In the genomic region with DNA sequence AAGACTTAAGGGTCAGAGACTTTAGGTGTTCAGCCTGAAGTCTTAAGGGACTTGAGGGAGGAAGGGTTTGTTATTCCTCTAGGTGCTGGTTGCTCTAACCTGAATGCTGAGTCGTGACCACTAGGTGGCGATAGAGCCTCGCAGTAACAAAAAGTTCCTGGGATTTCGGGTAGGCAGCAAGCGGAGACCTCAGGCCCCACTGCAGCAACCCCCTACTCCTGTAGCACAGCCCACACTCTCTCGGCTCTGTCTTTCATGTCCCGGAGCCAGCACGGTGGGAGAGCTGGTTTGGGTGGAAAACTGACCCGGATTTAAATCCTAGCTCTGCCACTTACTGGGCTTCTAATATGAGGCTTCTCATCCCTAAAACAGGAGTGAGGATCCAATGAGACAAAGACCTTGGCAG, we compare ENCODE assay signal across 9 cellular contexts.
DNase-seq lines count a peak whose midpoint lies in the region; ATAC-seq and TF ChIP-seq lines count a peak whose summit lies in the region.
"Had no signal": no experiment of that assay in that cellular context is flagged by ENCODE, and none has a peak within 500 bp of the region (broad histone marks: within the 10 kb centered on the region; RNA-seq: fewer than 3 reads in every experiment).

No MANE protein-coding gene starts in this region.

- no peaks in the 10 kb centered on the region for H3K27me3 ChIP-seq in left lung

- no peaks in the 10 kb centered on the region for H3K9me3 Mint-ChIP-seq in chondrocyte (ENCODE audit: low read depth)

- no peaks in the 10 kb centered on the region for H3K27me3 Mint-ChIP-seq in chondrocyte (ENCODE audit: low read depth)

- TF ChIP-seq CTCF in chondrocyte (IDR thresholded peaks at IDR 0.05), result peak; percentile 96
- peak; percentile 75 to 86 for TF ChIP-seq CTCF in left lung (IDR thresholded peaks at IDR 0.05)

- H3K4me1 ChIP-seq in left lung, result no peaks in the 10 kb centered on the region

- no peak overlapping the region for H3K4me3 Mint-ChIP-seq in chondrocyte (ENCODE audit: unreplicated experiment)

- H3K36me3 Mint-ChIP-seq in chondrocyte (ENCODE audit: low read depth), result peaks cover 2% of the 10 kb centered on the region

- H3K4me3 ChIP-seq in left lung, result no peak overlapping the region

- H3K36me3 ChIP-seq in left lung, result no peaks in the 10 kb centered on the region

- no peak overlapping the region for H3K27ac ChIP-seq in left lung
- H3K27ac ChIP-seq: epithelial cell of prostate had no signal

- H3K4me1 Mint-ChIP-seq in chondrocyte (ENCODE audit: low read depth), result peaks cover 15% of the 10 kb centered on the region

- DNase-seq in GDM1 (lab: John Stamatoyannopoulos, UW) (peak; percentile 34), NCI-H2171 (lab: John Stamatoyannopoulos, UW) (peak; percentile 25), chondrocyte (ENCODE audit: low spot score) (peak; percentile 63), left lung (peak in 1 of 2 donors; percentile 53)
- DNase-seq in activated CD4-positive, CD25-positive, alpha-beta regulatory T cell treated with anti-CD3 and anti-CD28 coated beads, Interleukin-2, amount 50 U/mL, for 72 hours, result peak; percentile 61
- DNase-seq in stimulated activated CD4-positive, alpha-beta T cell treated with anti-CD3 and anti-CD28 coated beads, Interleukin-4, amount 100 ng/mL, for 4 hours, result peak; percentile 35 to 50

- no peaks in the 10 kb centered on the region for H3K9me3 ChIP-seq in left lung

- intact Hi-C loops in left lung (cut with DNase I), result no loop called here

- ATAC-seq in HG02759 (IDR thresholded peaks at IDR 0.05; ENCODE audit: unreplicated experiment) (peak; percentile 61), left lung (peak; percentile 78), GM21447 (IDR thresholded peaks at IDR 0.05; ENCODE audit: unreplicated experiment) (no peak)

- H3K27ac Mint-ChIP-seq in chondrocyte (ENCODE audit: unreplicated experiment), result no peak overlapping the region
